Comparison of ENCODE assay signal across 1 cellular context in genomic region chr17:41907633-41908539, GRCh38.
TF ChIP-seq lines count a peak whose summit lies in the region.

No MANE protein-coding gene starts in this region.

TF ChIP-seq in HepG2, 621 proteins besides CTCF, POLR2A, EP300 and RAD21 (continued from another document and continues in another):
- TF ChIP-seq POGK (CRISPR knock-in tag; conservative IDR thresholded peaks at IDR 0.05): peak; percentile 76; the same call in 1 of the 2 replicates
- 0 out of 2 replicates have a peak, but pooled peaks have one; percentile 39 for TF ChIP-seq TBX3 (IDR thresholded peaks at IDR 0.05; ENCODE audit: borderline replicate concordance)
- peak; percentile 62; the same call in 1 of the 2 replicates for TF ChIP-seq HIVEP1 (CRISPR knock-in tag; IDR thresholded peaks at IDR 0.05)
- peak; percentile 87 for TF ChIP-seq PHF5A (CRISPR knock-in tag; IDR thresholded peaks at IDR 0.05; ENCODE audit: low read depth, unreplicated experiment)
- TF ChIP-seq HNF4G (IDR thresholded peaks at IDR 0.05; ENCODE audit: borderline replicate concordance, low read depth, low read length): peak; percentile 35; the same call in 1 of the 2 replicates
- TF ChIP-seq HNF4G (CRISPR knock-in tag; IDR thresholded peaks at IDR 0.05; ENCODE audit: borderline replicate concordance, low read depth): peak; percentile 59; the same call in 1 of the 2 replicates
- TF ChIP-seq SATB2 (CRISPR knock-in tag; IDR thresholded peaks at IDR 0.05): no peak
- peak; percentile 74; the same call in 1 of the 2 replicates for TF ChIP-seq MYC (CRISPR knock-in tag; IDR thresholded peaks at IDR 0.05; ENCODE audit: borderline replicate concordance)
- peak; percentile 69; the same call in 1 of the 2 replicates for TF ChIP-seq ATF2 (CRISPR knock-in tag; IDR thresholded peaks at IDR 0.05)
- TF ChIP-seq ZBTB10 (CRISPR knock-in tag; IDR thresholded peaks at IDR 0.05; ENCODE audit: borderline replicate concordance): no peak
- TF ChIP-seq RNF2 (conservative IDR thresholded peaks at IDR 0.05; ENCODE audit: low read depth): no peak
- no peak for TF ChIP-seq EED (CRISPR knock-in tag; IDR thresholded peaks at IDR 0.05)
- no peak for TF ChIP-seq ETS1 (CRISPR knock-in tag; IDR thresholded peaks at IDR 0.05)
- peak; percentile 34; the same call in 1 of the 2 replicates for TF ChIP-seq ZNF281 (CRISPR knock-in tag; IDR thresholded peaks at IDR 0.05; ENCODE audit: borderline replicate concordance)
- no peak for TF ChIP-seq GRHL1 (CRISPR knock-in tag; conservative IDR thresholded peaks at IDR 0.05)
- TF ChIP-seq ZBTB20 (CRISPR knock-in tag; IDR thresholded peaks at IDR 0.05; ENCODE audit: borderline replicate concordance, low read depth): 0 out of 2 replicates have a peak, but pooled peaks have one; percentile 33
- peak; percentile 80 for TF ChIP-seq FOXA3 (CRISPR knock-in tag; IDR thresholded peaks at IDR 0.05)
- no peak for TF ChIP-seq RELA (CRISPR knock-in tag; IDR thresholded peaks at IDR 0.05)
- no peak for TF ChIP-seq ATF7 (IDR thresholded peaks at IDR 0.05)
- TF ChIP-seq ATF7 (CRISPR knock-in tag; IDR thresholded peaks at IDR 0.05): no peak
- peak; percentile 76; the same call in 1 of the 2 replicates for TF ChIP-seq NFATC3 (CRISPR knock-in tag; IDR thresholded peaks at IDR 0.05)
- TF ChIP-seq FOXP4 (CRISPR knock-in tag; IDR thresholded peaks at IDR 0.05): peak; percentile 59
- peak; percentile 100 for TF ChIP-seq ZMYM2 (CRISPR knock-in tag; IDR thresholded peaks at IDR 0.05)
- no peak for TF ChIP-seq ZNF207 (IDR thresholded peaks at IDR 0.05; ENCODE audit: borderline replicate concordance)
- TF ChIP-seq ZNF672 (CRISPR knock-in tag; IDR thresholded peaks at IDR 0.05): no peak
- no peak for TF ChIP-seq ZBTB46 (CRISPR knock-in tag; IDR thresholded peaks at IDR 0.05; ENCODE audit: borderline replicate concordance)
- TF ChIP-seq ZNF362 (CRISPR knock-in tag; IDR thresholded peaks at IDR 0.05; ENCODE audit: borderline replicate concordance): no peak; the same call in 1 of the 2 replicates
- TF ChIP-seq ZNF34 (CRISPR knock-in tag; IDR thresholded peaks at IDR 0.05; ENCODE audit: borderline replicate concordance): 0 out of 2 replicates have a peak, but pooled peaks have one; percentile 45
